ENCODE assay signal across 1 cellular context in genomic region chr19:409006-409514, GRCh38.
TF ChIP-seq lines count a peak whose summit lies in the region.

A gene with protein sequence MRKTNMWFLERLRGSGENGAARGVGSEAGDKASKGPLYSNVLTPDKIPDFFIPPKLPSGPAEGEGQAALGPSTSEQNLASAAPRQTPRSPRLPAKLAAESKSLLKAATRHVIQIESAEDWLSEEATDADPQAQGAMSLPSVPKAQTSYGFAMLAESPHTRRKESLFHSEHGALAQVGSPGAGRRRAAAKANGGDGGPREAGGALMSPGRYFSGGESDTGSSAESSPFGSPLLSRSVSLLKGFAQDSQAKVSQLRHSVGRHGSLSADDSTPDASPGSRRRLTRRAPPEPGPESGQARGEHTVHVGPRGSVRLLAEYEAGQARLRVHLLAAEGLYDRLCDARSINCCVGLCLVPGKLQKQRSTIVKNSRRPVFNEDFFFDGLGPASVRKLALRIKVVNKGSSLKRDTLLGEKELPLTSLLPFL (minus strand): TSS chr19:409147. CDS start chr19:408361, 786 bp downstream.

TF ChIP-seq in HEK293, 187 proteins besides CTCF, POLR2A, EP300 and RAD21 (continued from another document and continues in another):
- TF ChIP-seq PRDM4 (tag by site-specific recombination; IDR thresholded peaks at IDR 0.05), result no peak
- no peak for TF ChIP-seq ZNF18 (tag by site-specific recombination; IDR thresholded peaks at IDR 0.05)
- TF ChIP-seq ZNF138 (tag by site-specific recombination; IDR thresholded peaks at IDR 0.05; ENCODE audit: borderline replicate concordance), result no peak
- 0 out of 2 replicates have a peak, but pooled peaks have one; percentile 1 for TF ChIP-seq SCRT2 (tag by site-specific recombination; IDR thresholded peaks at IDR 0.05)
- TF ChIP-seq, protein P1, sequence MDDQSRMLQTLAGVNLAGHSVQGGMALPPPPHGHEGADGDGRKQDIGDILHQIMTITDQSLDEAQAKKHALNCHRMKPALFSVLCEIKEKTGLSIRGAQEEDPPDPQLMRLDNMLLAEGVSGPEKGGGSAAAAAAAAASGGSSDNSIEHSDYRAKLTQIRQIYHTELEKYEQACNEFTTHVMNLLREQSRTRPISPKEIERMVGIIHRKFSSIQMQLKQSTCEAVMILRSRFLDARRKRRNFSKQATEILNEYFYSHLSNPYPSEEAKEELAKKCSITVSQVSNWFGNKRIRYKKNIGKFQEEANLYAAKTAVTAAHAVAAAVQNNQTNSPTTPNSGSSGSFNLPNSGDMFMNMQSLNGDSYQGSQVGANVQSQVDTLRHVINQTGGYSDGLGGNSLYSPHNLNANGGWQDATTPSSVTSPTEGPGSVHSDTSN (CRISPR knock-in tag; IDR thresholded peaks at IDR 0.05), result no peak
- TF ChIP-seq ZNF624 (tag by site-specific recombination; IDR thresholded peaks at IDR 0.05), result no peak
- TF ChIP-seq ZNF629 (tag by site-specific recombination; IDR thresholded peaks at IDR 0.05), result peak; percentile 80
- no peak for TF ChIP-seq ZXDB (tag by site-specific recombination; IDR thresholded peaks at IDR 0.05)
- TF ChIP-seq ZNF837 (tag by site-specific recombination; IDR thresholded peaks at IDR 0.05), result no peak
- no peak for TF ChIP-seq ZBTB8A (tag by site-specific recombination; IDR thresholded peaks at IDR 0.05)
- TF ChIP-seq YY2 (tag by site-specific recombination; IDR thresholded peaks at IDR 0.05), result no peak
- TF ChIP-seq ZNF239 (tag by site-specific recombination; IDR thresholded peaks at IDR 0.05), result no peak
- peak; percentile 70; the same call in 1 of the 2 replicates for TF ChIP-seq EGR2 (tag by site-specific recombination; IDR thresholded peaks at IDR 0.05; ENCODE audit: low read depth)
- TF ChIP-seq, protein P2, sequence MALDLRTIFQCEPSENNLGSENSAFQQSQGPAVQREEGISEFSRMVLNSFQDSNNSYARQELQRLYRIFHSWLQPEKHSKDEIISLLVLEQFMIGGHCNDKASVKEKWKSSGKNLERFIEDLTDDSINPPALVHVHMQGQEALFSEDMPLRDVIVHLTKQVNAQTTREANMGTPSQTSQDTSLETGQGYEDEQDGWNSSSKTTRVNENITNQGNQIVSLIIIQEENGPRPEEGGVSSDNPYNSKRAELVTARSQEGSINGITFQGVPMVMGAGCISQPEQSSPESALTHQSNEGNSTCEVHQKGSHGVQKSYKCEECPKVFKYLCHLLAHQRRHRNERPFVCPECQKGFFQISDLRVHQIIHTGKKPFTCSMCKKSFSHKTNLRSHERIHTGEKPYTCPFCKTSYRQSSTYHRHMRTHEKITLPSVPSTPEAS (tag by site-specific recombination; IDR thresholded peaks at IDR 0.05), result no peak
- TF ChIP-seq KLF10 (tag by site-specific recombination; IDR thresholded peaks at IDR 0.05), result peak; percentile 26; the same call in 1 of the 2 replicates
- no peak for TF ChIP-seq ZNF112 (tag by site-specific recombination; IDR thresholded peaks at IDR 0.05)
- 0 out of 2 replicates have a peak, but pooled peaks have one; percentile 24 for TF ChIP-seq ZSCAN30 (tag by site-specific recombination; IDR thresholded peaks at IDR 0.05)
- TF ChIP-seq ZNF544 (tag by site-specific recombination; IDR thresholded peaks at IDR 0.05), result no peak
- TF ChIP-seq GLIS2 (tag by site-specific recombination; IDR thresholded peaks at IDR 0.05), result peak; percentile 25; the same call in 1 of the 2 replicates
- TF ChIP-seq ZNF404 (tag by site-specific recombination; IDR thresholded peaks at IDR 0.05), result no peak
- TF ChIP-seq ZNF211 (tag by site-specific recombination; IDR thresholded peaks at IDR 0.05; ENCODE audit: low read depth), result no peak
- peak; percentile 35 for TF ChIP-seq SP2 (tag by site-specific recombination; IDR thresholded peaks at IDR 0.05)
- no peak for TF ChIP-seq ZNF223 (tag by site-specific recombination; IDR thresholded peaks at IDR 0.05)
- no peak for TF ChIP-seq ZSCAN5A (tag by site-specific recombination; IDR thresholded peaks at IDR 0.05)
- TF ChIP-seq ZNF280C (tag by site-specific recombination; IDR thresholded peaks at IDR 0.05), result no peak
- TF ChIP-seq ZNF398 (tag by site-specific recombination; IDR thresholded peaks at IDR 0.05), result peak; percentile 5; the same call in 1 of the 2 replicates
- no peak for TF ChIP-seq ZNF549 (tag by site-specific recombination; IDR thresholded peaks at IDR 0.05)
- no peak for TF ChIP-seq ZNF146 (tag by site-specific recombination; IDR thresholded peaks at IDR 0.05)
- no peak for TF ChIP-seq ZNF133 (tag by site-specific recombination; IDR thresholded peaks at IDR 0.05)
- TF ChIP-seq ZFP69B (tag by site-specific recombination; IDR thresholded peaks at IDR 0.05), result no peak
- no peak for TF ChIP-seq ZBTB49 (tag by site-specific recombination; IDR thresholded peaks at IDR 0.05; ENCODE audit: low read depth)
- peak; percentile 28; the same call in 1 of the 2 replicates for TF ChIP-seq ZNF2 (tag by site-specific recombination; IDR thresholded peaks at IDR 0.05)
- no peak for TF ChIP-seq ZNF473 (tag by site-specific recombination; IDR thresholded peaks at IDR 0.05)
- TF ChIP-seq BCL11B (tag by site-specific recombination; IDR thresholded peaks at IDR 0.05; ENCODE audit: low read depth), result no peak
- TF ChIP-seq ZNF221 (tag by site-specific recombination; IDR thresholded peaks at IDR 0.05; ENCODE audit: borderline replicate concordance), result no peak
- no peak for TF ChIP-seq KLF16 (tag by site-specific recombination; IDR thresholded peaks at IDR 0.05)
- TF ChIP-seq ZNF677 (tag by site-specific recombination; IDR thresholded peaks at IDR 0.05), result no peak
- TF ChIP-seq ZNF791 (tag by site-specific recombination; IDR thresholded peaks at IDR 0.05), result no peak
- TF ChIP-seq GLI2 (tag by site-specific recombination; IDR thresholded peaks at IDR 0.05; ENCODE audit: borderline replicate concordance, low read depth), result no peak
- TF ChIP-seq ZBTB17 (tag by site-specific recombination; IDR thresholded peaks at IDR 0.05), result no peak
- TF ChIP-seq ZNF518A (tag by site-specific recombination; conservative IDR thresholded peaks at IDR 0.05; ENCODE audit: low read depth), result no peak
